Comparison of ENCODE assay signal across 26 cellular contexts in the genomic region with DNA sequence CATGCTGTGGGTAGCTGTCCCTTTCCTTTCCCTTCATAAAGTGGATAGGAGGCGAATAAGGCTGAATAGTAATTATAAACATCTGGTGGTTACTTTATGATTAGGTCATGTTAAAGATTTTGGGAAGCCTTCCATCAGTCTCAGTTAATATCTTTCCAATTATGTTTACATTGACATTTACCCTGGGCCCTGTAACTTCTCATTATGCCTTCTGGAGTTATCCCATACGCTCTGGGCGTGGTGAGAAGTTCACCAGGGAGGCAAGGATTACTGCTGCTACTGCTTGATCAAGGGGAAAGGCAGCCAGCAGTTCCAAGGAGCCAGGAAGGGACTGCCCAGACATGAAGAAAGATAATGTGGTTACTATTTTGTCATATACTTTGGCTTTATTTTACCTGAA.
"Had no signal": no experiment of that assay in that cellular context is flagged by ENCODE, and none has a peak within 500 bp of the region (broad histone marks: within the 10 kb centered on the region; RNA-seq: fewer than 3 reads in every experiment).

No MANE protein-coding gene starts in this region.

- ATAC-seq: activated CD4-positive, CD25-positive, alpha-beta regulatory T cell treated with anti-CD3 and anti-CD28 coated beads, Interleukin-2, amount 50 U/mL, for 24 hours; activated CD8-positive, alpha-beta T cell treated with anti-CD3 and anti-CD28 coated beads for 36 hours; activated T-cell treated with anti-CD3 and anti-CD28 coated beads, Interleukin-2, amount 50 U/mL, for 72 hours; body of pancreas; Panc1; Right ventricle myocardium inferior had no signal

- H3K27ac Mint-ChIP-seq: activated CD8-positive, alpha-beta T cell treated with anti-CD3 and anti-CD28 coated beads for 36 hours; activated naive CD4-positive, alpha-beta T cell treated with anti-CD3 and anti-CD28 coated beads, Interleukin-2, amount 50 U/mL, for 24 hours; activated T-cell treated with anti-CD3 and anti-CD28 coated beads, Interleukin-2, amount 50 U/mL, for 72 hours; T-helper 1 cell treated with Interleukin-12 subunit alpha and Interleukin-12 subunit beta and Interleukin-4 antibody, amounts not matched to agents 30 μg/mL and 1 μg/mL, for 36 hours had no signal

- H3K36me3 ChIP-seq: ascending aorta, SJCRH30 had no signal

- H3K4me3 Mint-ChIP-seq: activated CD8-positive, alpha-beta T cell treated with anti-CD3 and anti-CD28 coated beads for 36 hours; activated naive CD4-positive, alpha-beta T cell treated with anti-CD3 and anti-CD28 coated beads, Interleukin-2, amount 50 U/mL, for 24 hours; activated T-cell treated with anti-CD3 and anti-CD28 coated beads, Interleukin-2, amount 50 U/mL, for 72 hours; T-helper 1 cell treated with Interleukin-12 subunit alpha and Interleukin-12 subunit beta and Interleukin-4 antibody, amounts not matched to agents 30 μg/mL and 1 μg/mL, for 36 hours had no signal

- H3K4me3 ChIP-seq: ascending aorta, body of pancreas, SJCRH30 had no signal

- H3K4me1 Mint-ChIP-seq: activated naive CD4-positive, alpha-beta T cell treated with anti-CD3 and anti-CD28 coated beads, Interleukin-2, amount 50 U/mL, for 24 hours had no signal

- H3K9me3 Mint-ChIP-seq: activated CD8-positive, alpha-beta T cell treated with anti-CD3 and anti-CD28 coated beads for 36 hours; activated T-cell treated with anti-CD3 and anti-CD28 coated beads, Interleukin-2, amount 50 U/mL, for 72 hours; T-helper 1 cell treated with Interleukin-12 subunit alpha and Interleukin-12 subunit beta and Interleukin-4 antibody, amounts not matched to agents 30 μg/mL and 1 μg/mL, for 36 hours had no signal

- H3K27ac ChIP-seq: ascending aorta, body of pancreas, SJCRH30 had no signal

- H3K36me3 Mint-ChIP-seq: activated naive CD4-positive, alpha-beta T cell treated with anti-CD3 and anti-CD28 coated beads, Interleukin-2, amount 50 U/mL, for 24 hours had no signal

- H3K9me3 ChIP-seq: ascending aorta, body of pancreas, SJCRH30 had no signal

- H3K27me3 ChIP-seq: ascending aorta, body of pancreas, SJCRH30 had no signal

- H3K4me1 ChIP-seq: body of pancreas, SJCRH30 had no signal

- DNase-seq: activated CD4-positive, alpha-beta T cell treated with anti-CD3 and anti-CD28 coated beads for 4 hours; activated CD8-positive, alpha-beta memory T cell treated with anti-CD3 and anti-CD28 coated beads, Interleukin-2, amount 50 U/mL, for 4 hours; activated CD8-positive, alpha-beta T cell treated with anti-CD3 and anti-CD28 coated beads for 36 hours; activated T-cell treated with anti-CD3 and anti-CD28 coated beads, Interleukin-2, amount 50 U/mL, for 72 hours; amniotic stem cell; body of pancreas; central memory CD4-positive, alpha-beta T cell; MV-4-11; NCI-H1092 treated with DMSO at 0.1 percent for 48 hours; NCI-H1417 treated with DMSO at 0.1 percent for 48 hours; NCI-H1694; NCI-H2029; NCI-H2107; NCI-H2171 treated with DMSO at 0.1 percent for 48 hours; NCI-H345; NCI-H510A; NCI-H526 treated with DMSO at 0.1 percent for 48 hours; NCI-H82; RPMI8226; SJCRH30 had no signal
